In genomic region chr1:64748222-64748621, GRCh38 we compare ENCODE assay signal across 23 cellular contexts. TPM values are rescaled to one million over a fixed set of nuclear protein-coding genes. Genes with fewer than 3 reads are reported as not detected.
DNase-seq lines count a peak whose midpoint lies in the region; ATAC-seq and TF ChIP-seq lines count a peak whose summit lies in the region.
"Had no signal": no experiment of that assay in that cellular context is flagged by ENCODE, and none has a peak within 500 bp of the region (broad histone marks: within the 10 kb centered on the region; RNA-seq: fewer than 3 reads in every experiment).

No MANE protein-coding gene starts in this region.

- DNase-seq in Ammon's horn (ENCODE audit: low spot score) (peak; percentile 7), coronary artery (ENCODE audit: low spot score) (no peak), neural crest cell (ENCODE audit: low read depth, low spot score) (no peak), NCI-H226 (no peak), vagina (ENCODE audit: extremely low spot score in 2 of 2) (no peak)
- no peak for DNase-seq in activated CD4-positive, alpha-beta T cell treated with anti-CD3 and anti-CD28 coated beads for 48 hours
- DNase-seq: activated CD4-positive, alpha-beta T cell treated with anti-CD3 and anti-CD28 coated beads for 4 hours; activated naive CD4-positive, alpha-beta T cell treated with anti-CD3 and anti-CD28 coated beads, Interleukin-2, amount 10 ng/mL, durations not matched to agents 7 days and 5 days; activated T-cell treated with anti-CD3 and anti-CD28 coated beads, Interleukin-2, amount 50 U/mL, for 72 hours; DND-41; midbrain; NCI-H1092; NCI-H187; NCI-H526 treated with DMSO at 0.1 percent for 48 hours; T-helper 2 cell had no signal

- H3K4me3 Mint-ChIP-seq in IgD-negative memory B cell = no peak overlapping the region
- peak overlapping the region; percentile 13 for H3K4me3 Mint-ChIP-seq in neural crest cell
- H3K4me3 Mint-ChIP-seq: activated naive CD4-positive, alpha-beta T cell treated with anti-CD3 and anti-CD28 coated beads, Interleukin-2, amount 10 ng/mL, durations not matched to agents 7 days and 5 days; activated T-cell treated with anti-CD3 and anti-CD28 coated beads, Interleukin-2, amount 50 U/mL, for 72 hours; neural progenitor cell had no signal

- intact Hi-C loops in vagina (cut with DNase I) = no loop called here

- no peaks in the 10 kb centered on the region for H3K36me3 ChIP-seq in vagina
- H3K36me3 ChIP-seq: cardiac muscle cell, HAP-1, neural progenitor cell had no signal

- H3K9me3 Mint-ChIP-seq in IgD-negative memory B cell (no peaks in the 10 kb centered on the region), neural crest cell (no peaks in the 10 kb centered on the region)
- H3K9me3 Mint-ChIP-seq: activated naive CD4-positive, alpha-beta T cell treated with anti-CD3 and anti-CD28 coated beads, Interleukin-2, amount 10 ng/mL, durations not matched to agents 7 days and 5 days; activated T-cell treated with anti-CD3 and anti-CD28 coated beads, Interleukin-2, amount 50 U/mL, for 72 hours; neural progenitor cell had no signal

- peak overlapping the region in 2 of 3 donors; percentile 1 to 65 for H3K27ac Mint-ChIP-seq in IgD-negative memory B cell
- no peak overlapping the region for H3K27ac Mint-ChIP-seq in neural crest cell (ENCODE audit: unreplicated experiment)
- H3K27ac Mint-ChIP-seq: activated naive CD4-positive, alpha-beta T cell treated with anti-CD3 and anti-CD28 coated beads, Interleukin-2, amount 10 ng/mL, durations not matched to agents 7 days and 5 days; activated T-cell treated with anti-CD3 and anti-CD28 coated beads, Interleukin-2, amount 50 U/mL, for 72 hours; neural progenitor cell had no signal

- ATAC-seq in HG02759 (IDR thresholded peaks at IDR 0.05; ENCODE audit: unreplicated experiment) = no peak
- ATAC-seq: A549; activated T-cell treated with anti-CD3 and anti-CD28 coated beads, Interleukin-2, amount 50 U/mL, for 72 hours; GM12878; SK-N-SH treated with all-trans-retinoic acid at 6 μM for 48 hours had no signal

- H3K27me3 ChIP-seq in vagina = no peaks in the 10 kb centered on the region
- H3K27me3 ChIP-seq: cardiac muscle cell had no signal

- no peaks in the 10 kb centered on the region for H3K36me3 Mint-ChIP-seq in IgD-negative memory B cell
- H3K36me3 Mint-ChIP-seq in neural crest cell (ENCODE audit: low read depth) = no peaks in the 10 kb centered on the region
- H3K36me3 Mint-ChIP-seq: activated naive CD4-positive, alpha-beta T cell treated with anti-CD3 and anti-CD28 coated beads, Interleukin-2, amount 10 ng/mL, durations not matched to agents 7 days and 5 days; neural progenitor cell had no signal

- H3K4me1 Mint-ChIP-seq in IgD-negative memory B cell (peaks cover 8 to 16% (median 15%) of the 10 kb centered on the region in 3 donors), neural crest cell (peaks cover 24% of the 10 kb centered on the region)

- no peak for TF ChIP-seq POLR2A in vagina (IDR thresholded peaks at IDR 0.05)

- H3K4me1 ChIP-seq in vagina = peaks cover 34% of the 10 kb centered on the region

- H3K9me3 ChIP-seq in vagina = no peaks in the 10 kb centered on the region
- H3K9me3 ChIP-seq: A549, HAP-1 had no signal

- TF ChIP-seq CTCF in coronary artery (IDR thresholded peaks at IDR 0.05) (no peak), neural crest cell (conservative IDR thresholded peaks at IDR 0.05) (no peak), vagina (IDR thresholded peaks at IDR 0.05) (no peak)

- peak overlapping the region; percentile 3 to 14 for H3K27ac ChIP-seq in coronary artery
- no peak overlapping the region for H3K27ac ChIP-seq in vagina
- H3K27ac ChIP-seq: A549, cardiac muscle cell, neural progenitor cell had no signal

- H3K27me3 Mint-ChIP-seq in IgD-negative memory B cell (peaks cover 4% of the 10 kb centered on the region), neural crest cell (ENCODE audit: low read depth) (peaks cover 8% of the 10 kb centered on the region)

- H3K4me3 ChIP-seq in coronary artery (peak overlapping the region; percentile 28), vagina (no peak overlapping the region)
- H3K4me3 ChIP-seq: A549, cardiac muscle cell, GM12878, HAP-1, neural progenitor cell had no signal

RNA-seq across cellular contexts. Expression of gene RAVER2, which starts 3.3 kb away (rescaled TPM):
- 1.2 TPM for polyA plus RNA-seq in IgD-negative memory B cell
- total RNA-seq in neural crest cell (27.5 and 27.8 TPM in 2 replicates), vagina (15.0 TPM)
